Comparison of ENCODE assay signal across 8 cellular contexts in the genomic region with DNA sequence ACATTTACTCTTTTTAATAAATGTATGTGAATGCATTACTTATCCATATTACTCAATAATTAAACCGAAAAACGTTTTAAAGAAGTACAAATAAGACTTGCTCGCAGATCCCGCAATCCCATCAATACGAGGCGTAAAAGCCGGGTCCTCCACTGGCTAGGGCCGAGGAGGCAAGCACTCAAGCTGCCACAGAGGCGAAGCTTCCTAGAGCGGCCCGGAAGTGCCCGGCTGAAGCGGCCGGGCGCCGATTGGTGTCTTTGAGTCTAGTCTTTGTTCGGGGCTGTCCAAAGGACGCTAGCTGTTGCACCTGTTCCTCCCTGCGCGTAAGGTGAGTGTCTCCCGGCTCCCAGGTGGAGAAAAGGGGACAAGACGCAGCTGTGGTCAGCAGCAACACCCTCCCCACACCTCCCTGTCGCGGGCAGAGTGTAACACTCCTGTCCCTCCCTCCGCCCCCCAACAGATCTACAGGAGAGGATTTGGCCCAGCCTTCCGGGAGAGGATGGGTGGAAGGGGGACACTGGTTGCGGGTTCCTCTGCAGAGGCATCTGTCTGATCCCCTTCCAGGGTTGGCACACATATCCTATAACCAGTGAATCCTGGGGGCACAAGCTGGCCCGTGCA. TPM values are rescaled to one million over a fixed set of nuclear protein-coding genes. Genes with fewer than 3 reads are reported as not detected.
A peak's percentile ranks its signal among the peaks of the same experiment; 100 is the strongest.
DNase-seq lines count a peak whose midpoint lies in the region; ATAC-seq and TF ChIP-seq lines count a peak whose summit lies in the region.

A gene (plus strand): TSS at position 260 of the 621 bp plus-strand sequence. CDS start 835 bp downstream, outside the sequence.

- H3K4me3 Mint-ChIP-seq in HFFc6: peak within 1 kb of the TSS; percentile 95

- TF ChIP-seq CTCF in GM10248 (IDR thresholded peaks at IDR 0.05; ENCODE audit: control extremely low read depth, extremely low read depth, low read depth, missing control alignments) (no peak), HFFc6 (IDR thresholded peaks at IDR 0.05) (no peak), ovary (IDR thresholded peaks at IDR 0.05) (no peak), transverse colon (IDR thresholded peaks at IDR 0.05) (no peak)

- TF ChIP-seq EP300 in ovary (IDR thresholded peaks at IDR 0.05) (no peak), transverse colon (IDR thresholded peaks at IDR 0.05; ENCODE audit: low read depth) (no peak)

- H3K4me1 ChIP-seq in adipocyte (ENCODE audit: control insufficient read depth, insufficient read depth, low read length) (peaks cover 11% of the 10 kb centered on the region), ovary (ENCODE audit: insufficient read depth) (peaks cover 4% of the 10 kb centered on the region), transverse colon (peaks cover 0 to 24% (median 15%) of the 10 kb centered on the region in 4 donors)

- H3K36me3 Mint-ChIP-seq in HFFc6 (ENCODE audit: low read depth): peaks cover 19% of the 10 kb centered on the region

- no peaks in the 10 kb centered on the region for H3K27me3 ChIP-seq in adipocyte (replicated peaks; ENCODE audit: control insufficient read depth, insufficient read depth, low read length)
- H3K27me3 ChIP-seq in ovary: no peaks in the 10 kb centered on the region
- H3K27me3 ChIP-seq in transverse colon: no peaks in the 10 kb centered on the region

- H3K4me1 Mint-ChIP-seq in HFFc6 (ENCODE audit: low read depth): peaks cover 41% of the 10 kb centered on the region

- no peaks in the 10 kb centered on the region for H3K9me3 Mint-ChIP-seq in HFFc6

- H3K27me3 Mint-ChIP-seq in HFFc6 (ENCODE audit: insufficient read depth): no peaks in the 10 kb centered on the region; the same call in 1 of the 2 replicates

- CTCF ChIA-PET in GM10248 (lab: Yijun Ruan, JAX): interaction anchor here (1.4 to 1.6 kb wide), 3 partner anchors 10 to 231 kb away, joined by 3 to 11 read pairs (median 4); no protein-coding TSS in a partner anchor

- no peaks in the 10 kb centered on the region for H3K9me3 ChIP-seq in adipocyte (ENCODE audit: control insufficient read depth, low read length)
- no peaks in the 10 kb centered on the region for H3K9me3 ChIP-seq in ovary
- no peaks in the 10 kb centered on the region for H3K9me3 ChIP-seq in transverse colon

- H3K27ac Mint-ChIP-seq in HFFc6: peak within 1 kb of the TSS; percentile 85

- in situ Hi-C loops in transverse colon (cut with MboI; ENCODE audit: low pct_ligation_motif_present in 1 of 4, low pct_unique_long_range_greater_than_20kb in 1 of 4, low sequenced_read_pairs in 3 of 4): no loop called here

- H3K9ac ChIP-seq in adipocyte (ENCODE audit: low read length): peak within 1 kb of the TSS; percentile 87

- DNase-seq in GM10248 (ENCODE audit: extremely low spot score) (peak; percentile 81), HFFc6 (peak; percentile 78), NCI-H1092 (lab: John Stamatoyannopoulos, UW) (peak; percentile 51), SKM-1 (lab: John Stamatoyannopoulos, UW; ENCODE audit: unreplicated experiment) (peak; percentile 57), adipocyte (ENCODE audit: low read depth) (peak; percentile 92), Right ventricle myocardium superior (peak; percentile 91), ovary (peak; percentile 71 to 86 (median 75)), transverse colon (peak; percentile 90)

- TF ChIP-seq POLR2A in ovary (IDR thresholded peaks at IDR 0.05): no peak
- TF ChIP-seq POLR2A in transverse colon (IDR thresholded peaks at IDR 0.05): peak; percentile 53

- H3K4me3 ChIP-seq in adipocyte (ENCODE audit: low read length) (peak within 1 kb of the TSS; percentile 94), ovary (peak within 1 kb of the TSS; percentile 50), transverse colon (peak within 1 kb of the TSS; percentile 33 to 63 (median 54))

- 0 to 1% (median 1%) methylated on average over 25 to 28 of the region's 28 CpGs for WGBS in ovary, 3 donors
- WGBS in transverse colon (ENCODE audit: low coverage in 1 of 2), 2 donors: 0% methylated on average over 24 of the region's 28 CpGs; no CpG with 5 or more reads in 1 of the 2 donors

- POLR2A ChIA-PET in GM10248 (lab: Yijun Ruan, JAX): interaction anchor here (0.6 to 1.2 kb wide), 2 partner anchors 19 to 231 kb away, joined by 3 read pairs; a partner anchor contains a TSS

- H3K36me3 ChIP-seq in adipocyte (ENCODE audit: control insufficient read depth, insufficient read depth, low read length, severe bottlenecking) (peaks cover 48% of the 10 kb centered on the region), ovary (no peaks in the 10 kb centered on the region), transverse colon (peaks cover 0 to 19% (median 4%) of the 10 kb centered on the region in 4 donors)

- H3K27ac ChIP-seq in ovary: no peak within 1 kb of the TSS
- H3K27ac ChIP-seq in transverse colon: peak within 1 kb of the TSS; percentile 76 to 80 (median 77)

- intact Hi-C loops in Right ventricle myocardium superior (cut with DNase I): no loop called here
- intact Hi-C loops in ovary (cut with DNase I): no loop called here
- intact Hi-C loops in transverse colon (cut with DNase I; ENCODE audit: low total_unique reads): no loop called here

- ATAC-seq in Right ventricle myocardium superior (ENCODE audit: poor library complexity): peak; percentile 99

RNA-seq across cellular contexts. Expression of the gene that starts here (rescaled TPM):
- total RNA-seq in HFFc6 (2021; fragmentation: NEBNext Ultra II Directional; extraction: Animal tissue kit (Norgen Biotek cat#: 25700)): 1 to 10 TPM in 3 of 6 experiments, under 1 TPM in 3; 0.84 to 1.6 (median 1.1) TPM
- total RNA-seq in Right ventricle myocardium superior: 1.2 TPM
- 1 to 10 TPM; 2.6 to 4.4 (median 3.1) TPM for total RNA-seq in ovary
- polyA plus RNA-seq in ovary: 1 to 10 TPM; 3.2 to 4.0 TPM
- 10 to 100 TPM in 1 of 4 donors, 1 to 10 TPM in 2, not detected in 1; 7.5 to 19.5 (median 9.5) TPM for total RNA-seq in transverse colon

Comparison
In these comparisons a context has a peak if more than half of its experiments do, and no peak if none do; other contexts are left out.
1. H3K27ac ChIP-seq: peak in transverse colon (4 of 4); none in ovary (0 of 2).
2. Peak in every context shown above with its lines, with median percentiles within 50 percentile points of each other: DNase-seq and H3K4me3 ChIP-seq.